9 cellular contexts compared by ENCODE assay signal in genomic region chr6:44224978-44225330, GRCh38. TPM values are rescaled to one million over a fixed set of nuclear protein-coding genes. Genes with fewer than 3 reads are reported as not detected.
DNase-seq lines count a peak whose midpoint lies in the region; ATAC-seq and TF ChIP-seq lines count a peak whose summit lies in the region.
"Had no signal": no experiment of that assay in that cellular context is flagged by ENCODE, and none has a peak within 500 bp of the region (broad histone marks: within the 10 kb centered on the region; RNA-seq: fewer than 3 reads in every experiment).

No MANE protein-coding gene starts in this region.

- H3K4me3 Mint-ChIP-seq in WTC11: peak overlapping the region; percentile 89

- peaks cover 19% of the 10 kb centered on the region for H3K36me3 Mint-ChIP-seq in WTC11

- no peaks in the 10 kb centered on the region for H3K27me3 Mint-ChIP-seq in WTC11 (ENCODE audit: low read depth)

- intact Hi-C loops in left ventricle myocardium inferior (cut with micrococcal nuclease) (no loop called here), left cardiac atrium (cut with DNase I) (no loop called here), vagina (cut with DNase I) (no loop called here), adrenal gland (cut with DNase I) (no loop called here)

- no peak for ATAC-seq in left cardiac atrium
- no peak for ATAC-seq in WTC11

- H3K27ac Mint-ChIP-seq in WTC11: peak overlapping the region; percentile 90; the same call in 1 of the 2 replicates

- no peak overlapping the region for H3K9ac ChIP-seq in liver (ENCODE audit: low read depth in 1 of 2, low read length in 2 of 2)

- H3K4me1 ChIP-seq in left ventricle myocardium inferior: peaks cover 97% of the 10 kb centered on the region
- H3K4me1 ChIP-seq in liver (ENCODE audit: control insufficient read depth in 4 of 4, insufficient read depth in 4 of 4, low read length in 3 of 4): peaks cover 51 to 89% (median 79%) of the 10 kb centered on the region in 4 donors
- H3K4me1 ChIP-seq in vagina: peaks cover 72% of the 10 kb centered on the region
- H3K4me1 ChIP-seq in adrenal gland (replicated peaks in 1 of 2): peaks cover 86 to 95% of the 10 kb centered on the region in 2 donors

- no peak for DNase-seq in left ventricle myocardium inferior
- DNase-seq in left cardiac atrium: no peak
- DNase-seq in WTC11 (ENCODE audit: low spot score): no peak
- no peak for DNase-seq in vagina (ENCODE audit: extremely low spot score in 2 of 2)
- no peak for DNase-seq in anterior cingulate cortex (lab: John Stamatoyannopoulos, UW)
- no peak for DNase-seq in adrenal gland
- DNase-seq in erythroblast (lab: John Stamatoyannopoulos, UW): no peak
- DNase-seq: effector CD4-positive, alpha-beta T cell had no signal

- H3K36me3 ChIP-seq in left ventricle myocardium inferior (peaks cover 5% of the 10 kb centered on the region), liver (ENCODE audit: control insufficient read depth in 4 of 4, insufficient read depth in 3 of 4, low read depth in 1 of 4, low read length in 3 of 4) (no peaks in the 10 kb centered on the region), vagina (no peaks in the 10 kb centered on the region), adrenal gland (replicated peaks in 1 of 2) (peaks cover 0 to 8% of the 10 kb centered on the region in 2 donors)

- no peak for TF ChIP-seq RAD21 in liver (IDR thresholded peaks at IDR 0.05)

- H3K4me1 Mint-ChIP-seq in WTC11: peaks cover 52% of the 10 kb centered on the region

- TF ChIP-seq POLR2A in vagina (IDR thresholded peaks at IDR 0.05): no peak
- TF ChIP-seq POLR2A in adrenal gland (IDR thresholded peaks at IDR 0.05): no peak
- TF ChIP-seq POLR2A in erythroblast (IDR thresholded peaks at IDR 0.05; ENCODE audit: low read length): no peak

- no peaks in the 10 kb centered on the region for H3K9me3 Mint-ChIP-seq in WTC11

- H3K9me3 ChIP-seq in left ventricle myocardium inferior (replicated peaks): no peaks in the 10 kb centered on the region
- no peaks in the 10 kb centered on the region for H3K9me3 ChIP-seq in liver (ENCODE audit: control insufficient read depth in 4 of 4, low read length in 3 of 4)
- H3K9me3 ChIP-seq in vagina: no peaks in the 10 kb centered on the region
- no peaks in the 10 kb centered on the region for H3K9me3 ChIP-seq in adrenal gland (replicated peaks in 1 of 3)

- H3K4me3 ChIP-seq in left ventricle myocardium inferior (peak overlapping the region; percentile 88), liver (ENCODE audit: low read depth in 1 of 3, low read length in 3 of 3) (no peak overlapping the region), vagina (no peak overlapping the region), adrenal gland (no peak overlapping the region)

- WGBS in liver: 69% methylated on average over 4 of the region's 4 CpGs
- WGBS in adrenal gland, 4 donors: 80 to 89% (median 89%) methylated on average over 4 of the region's 4 CpGs

- no peak for TF ChIP-seq CTCF in left ventricle myocardium inferior (IDR thresholded peaks at IDR 0.05; ENCODE audit: borderline replicate concordance)
- TF ChIP-seq CTCF in WTC11 (IDR thresholded peaks at IDR 0.05): no peak
- TF ChIP-seq CTCF in liver (IDR thresholded peaks at IDR 0.05; ENCODE audit: low read depth, low read length, missing input control): no peak
- no peak for TF ChIP-seq CTCF in vagina (IDR thresholded peaks at IDR 0.05)
- no peak for TF ChIP-seq CTCF in adrenal gland (IDR thresholded peaks at IDR 0.05)

- H3K27me3 ChIP-seq in left ventricle myocardium inferior (ENCODE audit: low read depth): no peaks in the 10 kb centered on the region
- H3K27me3 ChIP-seq in liver (ENCODE audit: control insufficient read depth in 4 of 4, insufficient read depth in 4 of 4, low read length in 3 of 4): no peaks in the 10 kb centered on the region
- H3K27me3 ChIP-seq in vagina: no peaks in the 10 kb centered on the region
- H3K27me3 ChIP-seq in adrenal gland: no peaks in the 10 kb centered on the region

- H3K27ac ChIP-seq in left ventricle myocardium inferior (replicated peaks) (peak overlapping the region; percentile 98), liver (ENCODE audit: low read depth in 1 of 2, low read length in 2 of 2) (peak overlapping the region; percentile 80 to 89), vagina (peak overlapping the region; percentile 95), adrenal gland (peak overlapping the region in 1 of 5 donors; percentile 90)

- CTCF ChIA-PET in WTC11 (lab: Charles Lee): interaction anchor here (0.6 to 10.7 kb wide), 15 partner anchors 11 to 1158 kb away, joined by 3 to 174 read pairs (median 7); partner anchors contain the start of genes AARS2, HSP90AB1 and SLC35B2

- POLR2A ChIA-PET in WTC11 (lab: Charles Lee): interaction anchor here (1.0 to 5.7 kb wide), 6 partner anchors 9 to 52 kb away, joined by 3 to 63 read pairs (median 6); partner anchors contain the start of gene HSP90AB1

TF ChIP-seq in WTC11, 78 proteins besides CTCF, POLR2A, EP300 and RAD21 (continues in another document):
- TF ChIP-seq E2F4 (CRISPR knock-in tag; IDR thresholded peaks at IDR 0.05; ENCODE audit: borderline replicate concordance, low read depth) (no peak), HMGA2 (CRISPR knock-in tag; IDR thresholded peaks at IDR 0.05) (no peak), NFATC4 (CRISPR knock-in tag; IDR thresholded peaks at IDR 0.05) (no peak)

TF ChIP-seq in liver, 16 proteins besides CTCF, POLR2A, EP300 and RAD21:
- TF ChIP-seq TAF1 (conservative IDR thresholded peaks at IDR 0.05) (no peak), YY1 (IDR thresholded peaks at IDR 0.05) (no peak), HNF4G (IDR thresholded peaks at IDR 0.05) (no peak), HNF4A (conservative IDR thresholded peaks at IDR 0.05) (no peak), FOXA2 (IDR thresholded peaks at IDR 0.05) (no peak), MAX (IDR thresholded peaks at IDR 0.05) (no peak), ATF3 (IDR thresholded peaks at IDR 0.05) (no peak), JUND (IDR thresholded peaks at IDR 0.05) (no peak), GABPA (IDR thresholded peaks at IDR 0.05 in 1 of 2, conservative IDR thresholded peaks at IDR 0.05 in 1 of 2) (no peak), FOXA1 (IDR thresholded peaks at IDR 0.05) (no peak), SP1 (IDR thresholded peaks at IDR 0.05) (no peak), EGR1 (IDR thresholded peaks at IDR 0.05; ENCODE audit: low read depth in 2 of 2) (no peak)

RNA-seq across cellular contexts. Expression of gene SLC29A1, which starts 1.6 kb away (rescaled TPM):
- total RNA-seq in left ventricle myocardium inferior (154 TPM), left cardiac atrium (100 to 1,000 TPM; 115 to 130 TPM), WTC11 (2021) (131 to 139 TPM (median 132 TPM) in 3 replicates), liver (10 to 100 TPM; 15.8 to 67.2 TPM), vagina (51.1 TPM), adrenal gland (100 to 1,000 TPM; 104 to 356 (median 186) TPM)
- polyA plus RNA-seq in liver (10 to 100 TPM; 15.1 to 17.5 TPM), adrenal gland (100 to 1,000 TPM in 2 of 3 donors, 10 to 100 TPM in 1; 51.9 to 113 (median 108) TPM)

RNA-seq across cellular contexts. Expression of gene MYMX, which starts 8.2 kb away (rescaled TPM):
- total RNA-seq in left ventricle myocardium inferior (0.36 TPM), left cardiac atrium (1 to 10 TPM; 2.4 to 3.8 TPM), WTC11 (2021) (3.9 to 7.5 TPM (median 6.4 TPM) in 3 replicates), liver (not detected), vagina (not detected), adrenal gland (under 1 TPM in 1 of 8 donors, not detected in 7; 0.39 TPM)
- polyA plus RNA-seq in liver (under 1 TPM in 1 of 2 donors, not detected in 1; 0.14 TPM), adrenal gland (under 1 TPM in 1 of 3 donors, not detected in 2; 0.94 TPM)

RNA-seq across cellular contexts. Expression of gene HSP90AB1, which starts 21.9 kb away (rescaled TPM):
- total RNA-seq in left ventricle myocardium inferior: 786 TPM
- 100 to 1,000 TPM; 657 to 662 TPM for total RNA-seq in left cardiac atrium
- 2,159 to 2,172 TPM (median 2,171 TPM) in 3 replicates for total RNA-seq in WTC11 (2021)
- total RNA-seq in liver: 100 to 1,000 TPM; 170 to 281 TPM
- 100 to 1,000 TPM; 129 to 235 TPM for polyA plus RNA-seq in liver
- total RNA-seq in vagina: 463 TPM
- total RNA-seq in adrenal gland: 1,000 to 10,000 TPM in 3 of 8 donors, 100 to 1,000 TPM in 5; 692 to 1,293 (median 857) TPM
- 1,000 to 10,000 TPM in 1 of 3 donors, 100 to 1,000 TPM in 2; 275 to 2,249 (median 420) TPM for polyA plus RNA-seq in adrenal gland

RNA-seq across cellular contexts. Expression of gene SLC35B2, which starts 32.4 kb away (rescaled TPM):
- 20.2 TPM for total RNA-seq in left ventricle myocardium inferior
- total RNA-seq in left cardiac atrium: 10 to 100 TPM; 23.3 to 29.9 TPM
- total RNA-seq in WTC11 (2021): 28.9 to 36.7 TPM (median 30.8 TPM) in 3 replicates
- total RNA-seq in liver: 10 to 100 TPM; 19.8 to 22.4 TPM
- 10 to 100 TPM; 18.9 to 27.0 TPM for polyA plus RNA-seq in liver
- total RNA-seq in vagina: 19.6 TPM
- total RNA-seq in adrenal gland: 10 to 100 TPM; 48.5 to 79.8 (median 63.5) TPM
- 10 to 100 TPM; 12.7 to 37.5 (median 19.3) TPM for polyA plus RNA-seq in adrenal gland

RNA-seq across cellular contexts. Expression of gene NFKBIE, which starts 40.4 kb away (rescaled TPM):
- total RNA-seq in left ventricle myocardium inferior: 2.1 TPM
- total RNA-seq in left cardiac atrium: 1 to 10 TPM; 3.8 to 5.8 TPM
- 8.3 to 10.4 TPM (median 10.3 TPM) in 3 replicates for total RNA-seq in WTC11 (2021)
- total RNA-seq in liver: 1 to 10 TPM; 4.9 TPM
- polyA plus RNA-seq in liver: 1 to 10 TPM; 3.7 to 4.6 TPM
- total RNA-seq in vagina: 17.2 TPM
- 10 to 100 TPM in 5 of 8 donors, 1 to 10 TPM in 3; 4.8 to 31.2 (median 10.5) TPM for total RNA-seq in adrenal gland
- 10 to 100 TPM in 2 of 3 donors, 1 to 10 TPM in 1; 5.8 to 17.0 (median 10.5) TPM for polyA plus RNA-seq in adrenal gland
